Comparison of ENCODE assay signal across 8 cellular contexts in genomic region chr13:42574435-42575311, GRCh38. TPM values are rescaled to one million over a fixed set of nuclear protein-coding genes. Genes with fewer than 3 reads are reported as not detected.
A peak's percentile ranks its signal among the peaks of the same experiment; 100 is the strongest.
DNase-seq lines count a peak whose midpoint lies in the region; ATAC-seq and TF ChIP-seq lines count a peak whose summit lies in the region.

No MANE protein-coding gene starts in this region.

- no peak for TF ChIP-seq POLR2A in sigmoid colon (IDR thresholded peaks at IDR 0.05)

- intact Hi-C loops in sigmoid colon (cut with DNase I) = no loop called here

- peak; percentile 62 to 74 for DNase-seq in activated CD4-positive, alpha-beta T cell treated with anti-CD3 and anti-CD28 coated beads, Interleukin-2, amount 50 U/mL, for 4 hours
- DNase-seq in sigmoid colon = no peak
- no peak for DNase-seq in NCI-H82 treated with DMSO at 0.1 percent for 48 hours (lab: John Stamatoyannopoulos, UW; ENCODE audit: unreplicated experiment)
- no peak for DNase-seq in KBM-7
- DNase-seq in inferior parietal cortex (ENCODE audit: extremely low spot score) = no peak

- no peaks in the 10 kb centered on the region for H3K9me3 ChIP-seq in sigmoid colon

- peak; percentile 71 for ATAC-seq in GM18909 (IDR thresholded peaks at IDR 0.05; ENCODE audit: poor library complexity, unreplicated experiment)
- ATAC-seq in HG02943 (IDR thresholded peaks at IDR 0.05; ENCODE audit: low read depth, unreplicated experiment) = peak; percentile 52
- peak; percentile 23 for ATAC-seq in esophagus mucosa

- no peak for TF ChIP-seq CTCF in sigmoid colon (IDR thresholded peaks at IDR 0.05)

- peaks cover 14 to 35% (median 27%) of the 10 kb centered on the region in 3 donors for H3K27me3 ChIP-seq in sigmoid colon

- peaks cover 0 to 16% (median 14%) of the 10 kb centered on the region in 4 donors for H3K4me1 ChIP-seq in sigmoid colon

- no peaks in the 10 kb centered on the region for H3K36me3 ChIP-seq in sigmoid colon

- H3K27ac ChIP-seq in sigmoid colon = no peak overlapping the region

- peak overlapping the region in 3 of 4 donors; percentile 24 to 41 (median 39) for H3K4me3 ChIP-seq in sigmoid colon

- in situ Hi-C loops in KBM-7 (cut with MboI; ENCODE audit: low pct_unique_long_range_greater_than_20kb, low sequenced_read_pairs) = no loop called here

- TF ChIP-seq EP300 in sigmoid colon (IDR thresholded peaks at IDR 0.05) = no peak

- WGBS in sigmoid colon, 2 donors = 2% methylated on average over 51 of the region's 51 CpGs

RNA-seq across cellular contexts. Expression of gene TNFSF11, which starts 0.7 kb away (rescaled TPM):
- 0.20 TPM for total RNA-seq in esophagus mucosa
- not detected for total RNA-seq in sigmoid colon
- 1 to 10 TPM in 1 of 3 donors, not detected in 2; 1.8 TPM for polyA plus RNA-seq in sigmoid colon

Comparison
In these comparisons a context has a peak if more than half of its experiments do, and no peak if none do; other contexts are left out.
1. DNase-seq: peak in activated CD4-positive, alpha-beta T cell treated with anti-CD3 and anti-CD28 coated beads, Interleukin-2, amount 50 U/mL, for 4 hours (2 of 2); none in sigmoid colon (single experiment), NCI-H82 treated with DMSO at 0.1 percent for 48 hours (single experiment), KBM-7 (single experiment) and inferior parietal cortex (single experiment).
2. Peak in every context shown above with its lines, with median percentiles within 50 percentile points of each other: ATAC-seq.